In the genomic region with DNA sequence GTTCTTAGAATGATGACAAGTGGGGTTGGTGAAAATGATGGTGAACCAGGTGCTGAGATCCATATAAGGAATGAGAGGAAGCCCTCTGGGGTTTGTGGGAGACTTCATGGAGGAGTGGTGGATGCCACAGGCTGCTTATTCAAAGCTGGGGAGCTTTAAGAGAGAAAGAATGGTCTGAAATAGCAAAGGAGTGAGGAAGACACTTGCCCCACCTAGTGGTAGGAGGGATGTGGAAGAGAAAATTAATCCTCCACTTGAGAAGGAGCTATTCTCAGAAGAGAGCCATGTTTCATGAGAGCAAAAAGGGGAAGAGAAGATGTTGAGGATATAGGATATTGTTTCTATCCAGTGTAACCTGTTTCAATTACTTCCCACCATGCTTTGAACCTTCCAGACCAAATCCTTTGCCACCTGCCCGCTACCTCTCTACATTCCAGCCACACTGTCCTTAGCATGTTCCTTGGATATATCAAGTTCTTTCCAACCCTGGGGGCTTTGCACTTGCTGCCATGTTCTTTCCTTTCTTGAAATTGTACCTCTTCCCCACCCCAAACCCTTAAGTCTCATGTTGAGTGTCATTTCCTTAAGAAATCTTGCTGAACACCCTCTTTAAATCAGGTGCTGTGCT, we compare ENCODE assay signal across 7 cellular contexts. TPM values are rescaled to one million over a fixed set of nuclear protein-coding genes. Genes with fewer than 3 reads are reported as not detected.
A peak's percentile ranks its signal among the peaks of the same experiment; 100 is the strongest.
DNase-seq lines count a peak whose midpoint lies in the region; ATAC-seq lines count a peak whose summit lies in the region.

No MANE protein-coding gene starts in this region.

- no peak overlapping the region for H3K4me2 ChIP-seq in GM23248 (ENCODE audit: unreplicated experiment)

- H3K36me3 ChIP-seq in GM23248 (ENCODE audit: low read depth) = no peaks in the 10 kb centered on the region

- no peaks in the 10 kb centered on the region for H3K4me1 ChIP-seq in GM23248 (ENCODE audit: insufficient read depth)

- H3K4me3 ChIP-seq in GM23248 = no peak overlapping the region

- H3K27ac ChIP-seq in GM23248 = no peak overlapping the region

- H3K27me3 ChIP-seq in GM23248 (replicated peaks; ENCODE audit: insufficient read depth) = no peaks in the 10 kb centered on the region

- no peak overlapping the region for H3K9ac ChIP-seq in GM23248

- DNase-seq in DMS53 (lab: John Stamatoyannopoulos, UW) (peak; percentile 71), GM23248 (peak; percentile 65), NCI-H2227 treated with DMSO at 0.1 percent for 48 hours (lab: John Stamatoyannopoulos, UW) (peak; percentile 36), amniotic epithelial cell (ENCODE audit: low read depth) (peak; percentile 21), kidney tubule cell (ENCODE audit: low spot score) (peak; percentile 50), activated T-cell treated with anti-CD3 and anti-CD28 coated beads for 4 hours (no peak)

- H3K9me3 ChIP-seq in GM23248 (ENCODE audit: low read depth) = no peaks in the 10 kb centered on the region

- no peak for ATAC-seq in HG03439 (IDR thresholded peaks at IDR 0.05; ENCODE audit: unreplicated experiment)

- no peaks in the 10 kb centered on the region for H3K9me2 ChIP-seq in GM23248 (ENCODE audit: insufficient read depth)

- in situ Hi-C loops in GM23248 (cut with MboI) = loop anchor here (25.0 kb wide), 1 partner anchor 706 kb away; the partner anchor contains the start of gene NPL

- H3F3A ChIP-seq in GM23248 (ENCODE audit: insufficient read depth) = peaks cover 7% of the 10 kb centered on the region

- H3K79me2 ChIP-seq in GM23248 (ENCODE audit: insufficient read depth) = no peaks in the 10 kb centered on the region

- WGBS in GM23248 (ENCODE audit: low coverage in 1 of 2, low lambda C conversion rate in 2 of 2, missing lambda C conversion rate in 2 of 2), 2 experiments = 0 to 4% methylated on average over 1 of the region's 1 CpG

- H4K20me1 ChIP-seq in GM23248 (ENCODE audit: insufficient read depth) = no peaks in the 10 kb centered on the region

- H2AFZ ChIP-seq in GM23248 = no peak overlapping the region

RNA-seq across cellular contexts. Expression of gene ZNF648, which starts 19.6 kb away (rescaled TPM):
- total RNA-seq in GM23248 (2014; rRNA removed; shearing (Covaris generic)) = not detected in 2 replicates
- not detected in 2 replicates for polyA plus RNA-seq in GM23248 (2016; fragmentation: Nextera tagmentation; extraction: Ambion mirVana)
